27 cellular contexts compared by ENCODE assay signal in the genomic region with DNA sequence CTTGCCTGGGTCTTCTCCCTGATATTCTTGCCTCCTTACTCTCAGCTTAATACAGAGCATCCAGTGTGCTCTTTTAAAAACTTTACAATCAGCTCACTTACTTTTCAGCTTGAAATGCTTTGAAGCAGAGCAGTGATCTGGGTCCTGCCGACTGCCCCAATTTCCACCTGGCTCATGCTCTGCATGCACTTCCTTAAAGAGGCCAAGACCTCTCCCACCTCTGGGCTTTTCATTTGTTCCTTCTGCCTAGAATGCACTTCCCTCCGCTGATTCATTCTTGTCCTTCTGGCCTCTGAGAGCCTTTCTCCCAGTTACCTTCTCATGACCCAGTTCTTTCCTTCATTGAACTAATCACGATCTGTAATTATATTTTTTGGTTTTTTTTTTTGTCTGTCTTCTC. TPM values are rescaled to one million over a fixed set of nuclear protein-coding genes. Genes with fewer than 3 reads are reported as not detected.
DNase-seq lines count a peak whose midpoint lies in the region; ATAC-seq, FAIRE-seq and TF ChIP-seq lines count a peak whose summit lies in the region.
"Had no signal": no experiment of that assay in that cellular context is flagged by ENCODE, and none has a peak within 500 bp of the region (broad histone marks: within the 10 kb centered on the region; RNA-seq: fewer than 3 reads in every experiment).

No MANE protein-coding gene starts in this region.

- H3K4me3 Mint-ChIP-seq in activated naive CD8-positive, alpha-beta T cell: no peak overlapping the region
- H3K4me3 Mint-ChIP-seq in activated naive CD8-positive, alpha-beta T cell treated with anti-CD3 and anti-CD28 coated beads for 36 hours: no peak overlapping the region
- no peak overlapping the region for H3K4me3 Mint-ChIP-seq in effector memory CD8-positive, alpha-beta T cell
- H3K4me3 Mint-ChIP-seq in stimulated activated memory B cell treated with anti-CD40 and anti-IgM and Interleukin-4, amounts not matched to agents 10 μg/mL and 1 μg/mL and 100 μg/mL, for 72 hours: no peak overlapping the region

- no peak for ATAC-seq in effector memory CD8-positive, alpha-beta T cell (replicated peaks)
- no peak for ATAC-seq in stimulated activated memory B cell treated with anti-CD40 and anti-IgM and Interleukin-4, amounts not matched to agents 10 μg/mL and 1 μg/mL and 100 μg/mL, for 72 hours
- ATAC-seq: HCT116, psoas muscle, sciatic nerve had no signal

- FAIRE-seq in H54 (lab: Jason Lieb, UNC): peak; percentile 33
- FAIRE-seq: islet of Langerhans had no signal

- no peaks in the 10 kb centered on the region for H3K9me3 Mint-ChIP-seq in activated naive CD8-positive, alpha-beta T cell (ENCODE audit: low read depth)
- no peaks in the 10 kb centered on the region for H3K9me3 Mint-ChIP-seq in activated naive CD8-positive, alpha-beta T cell treated with anti-CD3 and anti-CD28 coated beads for 36 hours
- H3K9me3 Mint-ChIP-seq in effector memory CD8-positive, alpha-beta T cell: no peaks in the 10 kb centered on the region
- no peaks in the 10 kb centered on the region for H3K9me3 Mint-ChIP-seq in stimulated activated memory B cell treated with anti-CD40 and anti-IgM and Interleukin-4, amounts not matched to agents 10 μg/mL and 1 μg/mL and 100 μg/mL, for 72 hours

- DNase-seq in activated naive CD8-positive, alpha-beta T cell treated with anti-CD3 and anti-CD28 coated beads for 36 hours: no peak
- DNase-seq in H54 (ENCODE audit: insufficient read length, low spot score) (no peak), NCI-H1930 (lab: John Stamatoyannopoulos, UW) (no peak), NOMO-1 (lab: John Stamatoyannopoulos, UW; ENCODE audit: unreplicated experiment in 2 of 2) (no peak), DMS153 (lab: John Stamatoyannopoulos, UW) (no peak)
- DNase-seq in effector memory CD8-positive, alpha-beta T cell: no peak
- DNase-seq: activated CD4-positive, alpha-beta T cell treated with anti-CD3 and anti-CD28 coated beads for 48 hours; activated naive CD4-positive, alpha-beta T cell treated with Interleukin-2 at 50 U/mL for 16 hours; activated T-cell treated with anti-CD3 and anti-CD28 coated beads, Interleukin-2, amount 50 U/mL, for 48 hours; Calu3; DND-41; GF-D8; left ventricle myocardium inferior; NCI-H1436 treated with DMSO at 0.1 percent for 48 hours; NCI-H226; NCI-H526 treated with DMSO at 0.1 percent for 48 hours; Peyer's patch; psoas muscle; SHP77; substantia nigra; trophoblast cell had no signal

- H3K27ac Mint-ChIP-seq in activated naive CD8-positive, alpha-beta T cell: peak overlapping the region; percentile 56
- H3K27ac Mint-ChIP-seq in activated naive CD8-positive, alpha-beta T cell treated with anti-CD3 and anti-CD28 coated beads for 36 hours: no peak overlapping the region
- H3K27ac Mint-ChIP-seq in effector memory CD8-positive, alpha-beta T cell: peak overlapping the region; percentile 49 to 62
- H3K27ac Mint-ChIP-seq in stimulated activated memory B cell treated with anti-CD40 and anti-IgM and Interleukin-4, amounts not matched to agents 10 μg/mL and 1 μg/mL and 100 μg/mL, for 72 hours: peak overlapping the region; percentile 47

- TF ChIP-seq POLR2A in H54 (IDR thresholded peaks at IDR 0.05; ENCODE audit: low read depth, low read length): no peak

- no peaks in the 10 kb centered on the region for H3K27me3 Mint-ChIP-seq in activated naive CD8-positive, alpha-beta T cell
- H3K27me3 Mint-ChIP-seq in activated naive CD8-positive, alpha-beta T cell treated with anti-CD3 and anti-CD28 coated beads for 36 hours: no peaks in the 10 kb centered on the region
- no peaks in the 10 kb centered on the region for H3K27me3 Mint-ChIP-seq in effector memory CD8-positive, alpha-beta T cell
- no peaks in the 10 kb centered on the region for H3K27me3 Mint-ChIP-seq in stimulated activated memory B cell treated with anti-CD40 and anti-IgM and Interleukin-4, amounts not matched to agents 10 μg/mL and 1 μg/mL and 100 μg/mL, for 72 hours

- no peaks in the 10 kb centered on the region for H3K36me3 Mint-ChIP-seq in activated naive CD8-positive, alpha-beta T cell
- H3K36me3 Mint-ChIP-seq in activated naive CD8-positive, alpha-beta T cell treated with anti-CD3 and anti-CD28 coated beads for 36 hours: peaks cover 4% of the 10 kb centered on the region
- H3K36me3 Mint-ChIP-seq in effector memory CD8-positive, alpha-beta T cell (ENCODE audit: insufficient read depth): peaks cover 38% of the 10 kb centered on the region
- H3K36me3 Mint-ChIP-seq in stimulated activated memory B cell treated with anti-CD40 and anti-IgM and Interleukin-4, amounts not matched to agents 10 μg/mL and 1 μg/mL and 100 μg/mL, for 72 hours: peaks cover 26% of the 10 kb centered on the region

- H3K4me1 Mint-ChIP-seq in activated naive CD8-positive, alpha-beta T cell (ENCODE audit: low read depth): peaks cover 21% of the 10 kb centered on the region
- H3K4me1 Mint-ChIP-seq in activated naive CD8-positive, alpha-beta T cell treated with anti-CD3 and anti-CD28 coated beads for 36 hours: peaks cover 15% of the 10 kb centered on the region
- peaks cover 22 to 23% of the 10 kb centered on the region in 2 donors for H3K4me1 Mint-ChIP-seq in effector memory CD8-positive, alpha-beta T cell (ENCODE audit: low read depth in 2 of 2)
- peaks cover 21% of the 10 kb centered on the region for H3K4me1 Mint-ChIP-seq in stimulated activated memory B cell treated with anti-CD40 and anti-IgM and Interleukin-4, amounts not matched to agents 10 μg/mL and 1 μg/mL and 100 μg/mL, for 72 hours

RNA-seq across cellular contexts. Expression of gene CCNDBP1, which starts 1.9 kb away (rescaled TPM):
- 10 to 100 TPM; 40.2 to 45.0 TPM for total RNA-seq in activated naive CD8-positive, alpha-beta T cell treated with anti-CD3 and anti-CD28 coated beads for 36 hours

RNA-seq across cellular contexts. Expression of gene EPB42, which starts 37.5 kb away (rescaled TPM):
- total RNA-seq in activated naive CD8-positive, alpha-beta T cell treated with anti-CD3 and anti-CD28 coated beads for 36 hours: not detected
- total RNA-seq: Calu3, epithelial cell of proximal tubule, left ventricle myocardium inferior, Peyer's patch had no signal

RNA-seq across cellular contexts. Expression of gene TMEM62, which starts 49.9 kb away (rescaled TPM):
- 10 to 100 TPM; 13.8 to 13.9 TPM for total RNA-seq in activated naive CD8-positive, alpha-beta T cell treated with anti-CD3 and anti-CD28 coated beads for 36 hours
